Comparison of ENCODE assay signal across 20 cellular contexts in genomic region chr1:37954316-37954971, GRCh38. TPM values are rescaled to one million over a fixed set of nuclear protein-coding genes. Genes with fewer than 3 reads are reported as not detected.
DNase-seq lines count a peak whose midpoint lies in the region; TF ChIP-seq lines count a peak whose summit lies in the region.
"Had no signal": no experiment of that assay in that cellular context is flagged by ENCODE, and none has a peak within 500 bp of the region (broad histone marks: within the 10 kb centered on the region; RNA-seq: fewer than 3 reads in every experiment).

No MANE protein-coding gene starts in this region.

- H3K27me3 Mint-ChIP-seq in neural progenitor cell (ENCODE audit: insufficient read depth, low read depth), result peaks cover 6% of the 10 kb centered on the region
- H3K27me3 Mint-ChIP-seq in CD8-positive, alpha-beta memory T cell, result peaks cover 0 to 2% of the 10 kb centered on the region in 2 donors
- H3K27me3 Mint-ChIP-seq: activated CD4-positive, alpha-beta memory T cell treated with anti-CD3 and anti-CD28 coated beads for 36 hours; activated naive CD8-positive, alpha-beta T cell had no signal

- POLR2A ChIA-PET in CD8-positive, alpha-beta memory T cell (lab: Charles Lee), result no interaction called here

- H3K27ac ChIP-seq in WERI-Rb-1 (no peak overlapping the region; the same call in 1 of the 2 replicates), neural progenitor cell (no peak overlapping the region), testis (no peak overlapping the region)
- no peak overlapping the region for H3K27ac ChIP-seq in CD8-positive, alpha-beta memory T cell (ENCODE audit: low read depth, low read length)
- H3K27ac ChIP-seq: breast epithelium, esophagus squamous epithelium, parathyroid adenoma, Peyer's patch, SK-N-MC, thoracic aorta had no signal

- no peaks in the 10 kb centered on the region for H4K20me1 ChIP-seq in neural progenitor cell (ENCODE audit: low read depth)

- intact Hi-C loops in testis (cut with DNase I; ENCODE audit: low total_unique reads), result no loop called here

- H2AFZ ChIP-seq in neural progenitor cell (replicated peaks), result no peak overlapping the region
- H2AFZ ChIP-seq: parathyroid adenoma had no signal

- TF ChIP-seq POLR2A in NB4 (IDR thresholded peaks at IDR 0.05; ENCODE audit: extremely low read depth, insufficient read length) (no peak), testis (IDR thresholded peaks at IDR 0.05) (no peak)

- H3K36me3 ChIP-seq in WERI-Rb-1 (peaks cover 12% of the 10 kb centered on the region), neural progenitor cell (no peaks in the 10 kb centered on the region), testis (ENCODE audit: low read depth, missing control alignments) (no peaks in the 10 kb centered on the region)
- H3K36me3 ChIP-seq in CD8-positive, alpha-beta memory T cell (ENCODE audit: insufficient read depth, low read length), result peaks cover 20% of the 10 kb centered on the region
- H3K36me3 ChIP-seq: breast epithelium had no signal

- DNase-seq in NCI-H82 (lab: John Stamatoyannopoulos, UW) (peak; percentile 46), NCI-H82 treated with DMSO at 0.1 percent for 48 hours (lab: John Stamatoyannopoulos, UW; ENCODE audit: unreplicated experiment) (no peak), NB4 (ENCODE audit: low read depth) (peak; percentile 16), WERI-Rb-1 (peak; percentile 47), neural progenitor cell (ENCODE audit: low spot score) (peak; percentile 57), testis (no peak)
- DNase-seq in CD8-positive, alpha-beta memory T cell, result no peak
- DNase-seq in stimulated activated naive CD4-positive, alpha-beta T cell (lab: John Stamatoyannopoulos, UW), result no peak
- DNase-seq: activated CD4-positive, alpha-beta memory T cell treated with anti-CD3 and anti-CD28 coated beads for 36 hours; activated T-cell treated with anti-CD3 and anti-CD28 coated beads, Interleukin-2, amount 50 U/mL, for 48 hours; esophagus squamous epithelium; GDM1; NCI-H524 treated with DMSO at 0.1 percent for 48 hours; stimulated activated CD4-positive, alpha-beta T cell treated with anti-CD3 and anti-CD28 coated beads, Interleukin-2, amount 100 ng/mL, for 48 hours had no signal

- no peak overlapping the region for H3K4me3 Mint-ChIP-seq in neural progenitor cell
- H3K4me3 Mint-ChIP-seq in CD8-positive, alpha-beta memory T cell, result no peak overlapping the region
- H3K4me3 Mint-ChIP-seq: activated CD4-positive, alpha-beta memory T cell treated with anti-CD3 and anti-CD28 coated beads for 36 hours; activated naive CD8-positive, alpha-beta T cell had no signal

- peaks cover 7% of the 10 kb centered on the region for H3K4me1 Mint-ChIP-seq in neural progenitor cell
- H3K4me1 Mint-ChIP-seq in CD8-positive, alpha-beta memory T cell, result no peaks in the 10 kb centered on the region

- peaks cover 11% of the 10 kb centered on the region for H3F3A ChIP-seq in neural progenitor cell (ENCODE audit: low read depth)

- H3K4me1 ChIP-seq in neural progenitor cell (peaks cover 8% of the 10 kb centered on the region), testis (no peaks in the 10 kb centered on the region)
- no peaks in the 10 kb centered on the region for H3K4me1 ChIP-seq in CD8-positive, alpha-beta memory T cell (ENCODE audit: insufficient read depth, low read length)
- H3K4me1 ChIP-seq: breast epithelium, esophagus squamous epithelium, parathyroid adenoma, Peyer's patch had no signal

- H3K9ac ChIP-seq in neural progenitor cell, result no peak overlapping the region
- H3K9ac ChIP-seq: parathyroid adenoma had no signal

- no peaks in the 10 kb centered on the region for H3K9me3 ChIP-seq in WERI-Rb-1 (ENCODE audit: severe bottlenecking)
- no peaks in the 10 kb centered on the region for H3K9me3 ChIP-seq in neural progenitor cell (ENCODE audit: low read depth)
- H3K9me3 ChIP-seq in testis, result no peaks in the 10 kb centered on the region
- no peaks in the 10 kb centered on the region for H3K9me3 ChIP-seq in CD8-positive, alpha-beta memory T cell (ENCODE audit: low read length)
- H3K9me3 ChIP-seq: breast epithelium, esophagus squamous epithelium, Peyer's patch, thoracic aorta had no signal

- H3K36me3 Mint-ChIP-seq in neural progenitor cell, result peaks cover 13% of the 10 kb centered on the region
- H3K36me3 Mint-ChIP-seq in CD8-positive, alpha-beta memory T cell, result peaks cover 0 to 33% (median 9%) of the 10 kb centered on the region in 3 donors

- TF ChIP-seq CTCF in NB4 (IDR thresholded peaks at IDR 0.05; ENCODE audit: low read depth, low read length) (no peak), WERI-Rb-1 (IDR thresholded peaks at IDR 0.05; ENCODE audit: low read depth, low read length) (no peak), neural progenitor cell (IDR thresholded peaks at IDR 0.05) (peak; percentile 28), testis (IDR thresholded peaks at IDR 0.05) (no peak)

- no peaks in the 10 kb centered on the region for H3K9me3 Mint-ChIP-seq in neural progenitor cell
- H3K9me3 Mint-ChIP-seq in CD8-positive, alpha-beta memory T cell, result no peaks in the 10 kb centered on the region
- H3K9me3 Mint-ChIP-seq: activated CD4-positive, alpha-beta memory T cell treated with anti-CD3 and anti-CD28 coated beads for 36 hours had no signal

- CTCF ChIA-PET in CD8-positive, alpha-beta memory T cell (lab: Charles Lee), result interaction anchor here (1.0 kb wide), 1 partner anchor 12 kb away, joined by 4 read pairs; no protein-coding TSS in a partner anchor

- no peak overlapping the region for H3K4me2 ChIP-seq in neural progenitor cell

- H3K27me3 ChIP-seq in WERI-Rb-1 (ENCODE audit: insufficient read depth, low read depth, severe bottlenecking) (no peaks in the 10 kb centered on the region), neural progenitor cell (no peaks in the 10 kb centered on the region), testis (no peaks in the 10 kb centered on the region)
- H3K27me3 ChIP-seq in CD8-positive, alpha-beta memory T cell (ENCODE audit: insufficient read depth, low read length, poor library complexity, severe bottlenecking), result no peaks in the 10 kb centered on the region
- H3K27me3 ChIP-seq: breast epithelium, esophagus squamous epithelium, Peyer's patch had no signal

- 77 to 79% methylated on average over 3 of the region's 3 CpGs for WGBS in testis, 2 donors

- H3K27ac Mint-ChIP-seq in neural progenitor cell, result no peak overlapping the region
- no peak overlapping the region for H3K27ac Mint-ChIP-seq in CD8-positive, alpha-beta memory T cell
- H3K27ac Mint-ChIP-seq: activated CD4-positive, alpha-beta memory T cell treated with anti-CD3 and anti-CD28 coated beads for 36 hours; activated naive CD8-positive, alpha-beta T cell had no signal

- no peaks in the 10 kb centered on the region for H3K79me2 ChIP-seq in neural progenitor cell (ENCODE audit: low read depth)
- H3K79me2 ChIP-seq: parathyroid adenoma had no signal

- H3K4me3 ChIP-seq in NB4 (ENCODE audit: low read depth, low read length), result no peak overlapping the region
- H3K4me3 ChIP-seq in WERI-Rb-1 (ENCODE audit: low read depth, low read length), result no peak overlapping the region
- H3K4me3 ChIP-seq in neural progenitor cell, result no peak overlapping the region
- no peak overlapping the region for H3K4me3 ChIP-seq in testis
- no peak overlapping the region for H3K4me3 ChIP-seq in CD8-positive, alpha-beta memory T cell (ENCODE audit: low read length)
- H3K4me3 ChIP-seq: breast epithelium, esophagus squamous epithelium, Peyer's patch, SK-N-MC, thoracic aorta had no signal

RNA-seq across cellular contexts. Expression of gene INPP5B, which starts 7.6 kb away (rescaled TPM):
- total RNA-seq in neural progenitor cell (ENCODE audit: low replicate concordance) (22.0 and 27.2 TPM in 2 replicates), testis (10 to 100 TPM; 24.1 to 31.6 TPM)
- polyA plus RNA-seq in testis (ENCODE audit: insufficient read depth, low read depth, low replicate concordance), result 15.3 TPM
- total RNA-seq in CD8-positive, alpha-beta memory T cell, result 10 to 100 TPM; 24.1 to 25.1 TPM
- polyA plus RNA-seq in CD8-positive, alpha-beta memory T cell, result 22.9 TPM

RNA-seq across cellular contexts. Expression of gene SF3A3, which starts 35.4 kb away (rescaled TPM):
- total RNA-seq in neural progenitor cell (ENCODE audit: low replicate concordance) (120 and 172 TPM in 2 replicates), testis (10 to 100 TPM; 59.3 to 74.6 TPM)
- 87.5 TPM for polyA plus RNA-seq in testis (ENCODE audit: insufficient read depth, low read depth, low replicate concordance)
- 100 to 1,000 TPM; 116 to 129 TPM for total RNA-seq in CD8-positive, alpha-beta memory T cell
- polyA plus RNA-seq in CD8-positive, alpha-beta memory T cell, result 94.6 TPM

RNA-seq across cellular contexts. Expression of gene FHL3, which starts 50.9 kb away (rescaled TPM):
- total RNA-seq in neural progenitor cell (ENCODE audit: low replicate concordance) (8.1 and 21.5 TPM in 2 replicates), testis (10 to 100 TPM; 21.3 to 28.7 TPM)
- 20.7 TPM for polyA plus RNA-seq in testis (ENCODE audit: insufficient read depth, low read depth, low replicate concordance)
- 10 to 100 TPM; 15.4 to 17.5 TPM for total RNA-seq in CD8-positive, alpha-beta memory T cell
- polyA plus RNA-seq in CD8-positive, alpha-beta memory T cell, result 19.7 TPM

RNA-seq across cellular contexts. Expression of gene UTP11, which starts 58.1 kb away (rescaled TPM):
- total RNA-seq in neural progenitor cell (ENCODE audit: low replicate concordance) (52.4 and 86.0 TPM in 2 replicates), testis (10 to 100 TPM; 35.6 to 42.4 TPM)
- polyA plus RNA-seq in testis (ENCODE audit: insufficient read depth, low read depth, low replicate concordance), result 43.3 TPM
- total RNA-seq in CD8-positive, alpha-beta memory T cell, result 10 to 100 TPM; 73.5 to 73.6 TPM
- 22.4 TPM for polyA plus RNA-seq in CD8-positive, alpha-beta memory T cell

Comparison
In these comparisons a context has a peak if more than half of its experiments do, and no peak if none do; other contexts are left out.
1. DNase-seq: peak in NCI-H82 (single experiment), NB4 (single experiment), WERI-Rb-1 (single experiment) and neural progenitor cell (single experiment); none in NCI-H82 treated with DMSO at 0.1 percent for 48 hours (single experiment), testis (single experiment), CD8-positive, alpha-beta memory T cell (0 of 5) and stimulated activated naive CD4-positive, alpha-beta T cell (0 of 6).